In genomic region chr20:62368629-62369507, GRCh38 we compare ENCODE assay signal across 8 cellular contexts. TPM values are rescaled to one million over a fixed set of nuclear protein-coding genes. Genes with fewer than 3 reads are reported as not detected.
DNase-seq lines count a peak whose midpoint lies in the region; ATAC-seq and TF ChIP-seq lines count a peak whose summit lies in the region.

No MANE protein-coding gene starts in this region.

- H3K4me1 ChIP-seq in CD4-positive, alpha-beta memory T cell (ENCODE audit: insufficient read depth, low read length) = peaks cover 20% of the 10 kb centered on the region

- POLR2A ChIA-PET in CD4-positive, alpha-beta memory T cell (lab: Charles Lee; ENCODE audit: partially characterized antibody) = interaction anchor here (1.6 kb wide), 1 partner anchor 18 kb away, joined by 5 read pairs; the partner anchor contains the start of gene RPS21
- POLR2A ChIA-PET in MCF 10A (lab: Yijun Ruan, JAX) = interaction anchor here (0.6 to 12.9 kb wide), 15 partner anchors 8 to 1700 kb away, joined by 3 to 347 read pairs (median 6); partner anchors contain the start of genes ADRM1 and RPS21

- H3K4me3 ChIP-seq in CD4-positive, alpha-beta memory T cell (ENCODE audit: low read length in 2 of 2) = no peak overlapping the region

- CTCF ChIA-PET in CD4-positive, alpha-beta memory T cell (lab: Charles Lee; ENCODE audit: partially characterized antibody) = interaction anchor here (1.4 kb wide), 1 partner anchor 14 kb away, joined by 4 read pairs; no protein-coding TSS in a partner anchor
- CTCF ChIA-PET in MCF 10A (lab: Yijun Ruan, JAX) = interaction anchor here (0.6 to 8.3 kb wide), 19 partner anchors 8 to 358 kb away, joined by 3 to 87 read pairs (median 4); partner anchors contain the start of gene RPS21

- intact Hi-C loops in CD4-positive, alpha-beta memory T cell (cut with micrococcal nuclease) = no loop called here
- intact Hi-C loops in MCF 10A (cut with micrococcal nuclease) = loop anchor here (5.0 kb wide), 1 partner anchor 67 kb away; the partner anchor contains the start of gene ADRM1

- H3K27ac ChIP-seq in CD4-positive, alpha-beta memory T cell (ENCODE audit: low read depth, low read length) = no peak overlapping the region

- DNase-seq in CD4-positive, alpha-beta memory T cell = no peak
- peak; percentile 76 for DNase-seq in MCF 10A (ENCODE audit: unreplicated experiment)
- DNase-seq in left kidney (ENCODE audit: low read depth, low spot score) = peak; percentile 90
- DNase-seq in type B pancreatic cell (ENCODE audit: extremely low spot score, unreplicated experiment) = no peak
- no peak for DNase-seq in LoVo (ENCODE audit: low spot score)
- no peak for DNase-seq in activated naive CD4-positive, alpha-beta T cell (lab: John Stamatoyannopoulos, UW)

- H3K36me3 Mint-ChIP-seq in CD4-positive, alpha-beta memory T cell = no peaks in the 10 kb centered on the region
- no peaks in the 10 kb centered on the region for H3K36me3 Mint-ChIP-seq in IgD-negative memory B cell
- peaks cover 24% of the 10 kb centered on the region for H3K36me3 Mint-ChIP-seq in MCF 10A (ENCODE audit: insufficient read depth, unreplicated experiment)
- H3K36me3 Mint-ChIP-seq in type B pancreatic cell = no peaks in the 10 kb centered on the region

- peaks cover 18% of the 10 kb centered on the region for H3K27me3 ChIP-seq in CD4-positive, alpha-beta memory T cell (ENCODE audit: insufficient read depth, low read length)

- H3K4me1 Mint-ChIP-seq in CD4-positive, alpha-beta memory T cell = peaks cover 0 to 2% (median under 1%) of the 10 kb centered on the region in 4 donors
- H3K4me1 Mint-ChIP-seq in IgD-negative memory B cell = peaks cover 0 to 10% (median 2%) of the 10 kb centered on the region in 3 donors
- peaks cover 33% of the 10 kb centered on the region for H3K4me1 Mint-ChIP-seq in MCF 10A (ENCODE audit: insufficient read depth, unreplicated experiment)
- H3K4me1 Mint-ChIP-seq in type B pancreatic cell (ENCODE audit: unreplicated experiment) = peaks cover 6% of the 10 kb centered on the region

- H3K4me3 Mint-ChIP-seq in CD4-positive, alpha-beta memory T cell = peak overlapping the region in 5 of 8 donors; percentile 40 to 74 (median 56)
- H3K4me3 Mint-ChIP-seq in IgD-negative memory B cell (peak overlapping the region; percentile 77 to 93 (median 84)), MCF 10A (ENCODE audit: unreplicated experiment) (peak overlapping the region; percentile 80), type B pancreatic cell (peak overlapping the region; percentile 81)

- TF ChIP-seq CTCF in MCF 10A (IDR thresholded peaks at IDR 0.05; ENCODE audit: unreplicated experiment) (peak; percentile 30), type B pancreatic cell (conservative IDR thresholded peaks at IDR 0.05) (peak; percentile 83)

- H3K9me3 Mint-ChIP-seq in CD4-positive, alpha-beta memory T cell = no peaks in the 10 kb centered on the region
- H3K9me3 Mint-ChIP-seq in IgD-negative memory B cell (no peaks in the 10 kb centered on the region), MCF 10A (ENCODE audit: unreplicated experiment) (no peaks in the 10 kb centered on the region), type B pancreatic cell (no peaks in the 10 kb centered on the region)

- BruUV-seq in MCF 10A (replicated peaks; lab: Mats Ljungman, UMichigan) = no TSS peak

- no peaks in the 10 kb centered on the region for H3K9me3 ChIP-seq in CD4-positive, alpha-beta memory T cell (ENCODE audit: control insufficient read depth in 1 of 2, low read length in 2 of 2)

- H3K27me3 Mint-ChIP-seq in CD4-positive, alpha-beta memory T cell = peaks cover 13 to 23% of the 10 kb centered on the region in 2 donors
- peaks cover 14% of the 10 kb centered on the region for H3K27me3 Mint-ChIP-seq in IgD-negative memory B cell
- no peaks in the 10 kb centered on the region for H3K27me3 Mint-ChIP-seq in MCF 10A (ENCODE audit: insufficient read depth, unreplicated experiment)
- no peaks in the 10 kb centered on the region for H3K27me3 Mint-ChIP-seq in type B pancreatic cell

- H3K36me3 ChIP-seq in CD4-positive, alpha-beta memory T cell (ENCODE audit: insufficient read depth, low read length) = no peaks in the 10 kb centered on the region

- ATAC-seq in GM21723 (IDR thresholded peaks at IDR 0.05; ENCODE audit: unreplicated experiment) = no peak

- H3K27ac Mint-ChIP-seq in CD4-positive, alpha-beta memory T cell = no peak overlapping the region
- H3K27ac Mint-ChIP-seq in IgD-negative memory B cell = peak overlapping the region in 1 of 3 donors; percentile 45
- no peak overlapping the region for H3K27ac Mint-ChIP-seq in MCF 10A (ENCODE audit: low read depth, unreplicated experiment)
- peak overlapping the region; percentile 77 for H3K27ac Mint-ChIP-seq in type B pancreatic cell

RNA-seq across cellular contexts. Expression of gene LAMA5, which starts 1.8 kb away (rescaled TPM):
- total RNA-seq in CD4-positive, alpha-beta memory T cell = under 1 TPM in 1 of 2 experiments, not detected in 1; 0.49 TPM
- not detected for polyA plus RNA-seq in CD4-positive, alpha-beta memory T cell
- polyA plus RNA-seq in IgD-negative memory B cell = 10.1 TPM
- total RNA-seq in MCF 10A (2022) = 266 and 292 TPM in 2 replicates
- 246 and 611 TPM in 2 replicates for total RNA-seq in type B pancreatic cell (ENCODE audit: low replicate concordance)

RNA-seq across cellular contexts. Expression of gene RPS21, which starts 18.0 kb away (rescaled TPM):
- total RNA-seq in CD4-positive, alpha-beta memory T cell = 1,000 to 10,000 TPM; 3,142 to 3,368 TPM
- polyA plus RNA-seq in CD4-positive, alpha-beta memory T cell = 1,000 to 10,000 TPM; 1,968 to 2,753 TPM
- polyA plus RNA-seq in IgD-negative memory B cell = 3,148 TPM
- 1,978 and 2,055 TPM in 2 replicates for total RNA-seq in MCF 10A (2022)
- 1,432 and 1,737 TPM in 2 replicates for total RNA-seq in type B pancreatic cell (ENCODE audit: low replicate concordance)

RNA-seq across cellular contexts. Expression of gene CABLES2, which starts 38.2 kb away (rescaled TPM):
- 1 to 10 TPM; 5.9 to 7.5 TPM for total RNA-seq in CD4-positive, alpha-beta memory T cell
- 1 to 10 TPM in 1 of 2 donors, under 1 TPM in 1; 0.45 to 1.8 TPM for polyA plus RNA-seq in CD4-positive, alpha-beta memory T cell
- 1.1 TPM for polyA plus RNA-seq in IgD-negative memory B cell
- total RNA-seq in MCF 10A (2022) (1.5 and 2.8 TPM in 2 replicates), type B pancreatic cell (ENCODE audit: low replicate concordance) (11.7 and 18.4 TPM in 2 replicates)

RNA-seq across cellular contexts. Expression of gene RBBP8NL, which starts 58.5 kb away (rescaled TPM):
- total RNA-seq in CD4-positive, alpha-beta memory T cell = not detected
- polyA plus RNA-seq in CD4-positive, alpha-beta memory T cell = not detected
- not detected for polyA plus RNA-seq in IgD-negative memory B cell
- total RNA-seq in MCF 10A (2022) (not detected in 2 replicates), type B pancreatic cell (ENCODE audit: low replicate concordance) (7.3 and 17.9 TPM in 2 replicates)

Comparison
In these comparisons a context has a peak if more than half of its experiments do, and no peak if none do; other contexts are left out.
1. DNase-seq: peak in MCF 10A (single experiment) and left kidney (single experiment); none in CD4-positive, alpha-beta memory T cell (0 of 5), type B pancreatic cell (single experiment), LoVo (single experiment) and activated naive CD4-positive, alpha-beta T cell (0 of 4).
2. RNA of gene LAMA5, which starts 1.8 kb away (total RNA-seq): 266 to 292 TPM in MCF 10A and 246 to 611 TPM in type B pancreatic cell; 0.49 TPM in CD4-positive, alpha-beta memory T cell; every median in the first group is over 100 times any median in the second.
3. Peak in every context shown above with its lines, with median percentiles within 50 percentile points of each other: H3K4me3 Mint-ChIP-seq.